In the genomic region with DNA sequence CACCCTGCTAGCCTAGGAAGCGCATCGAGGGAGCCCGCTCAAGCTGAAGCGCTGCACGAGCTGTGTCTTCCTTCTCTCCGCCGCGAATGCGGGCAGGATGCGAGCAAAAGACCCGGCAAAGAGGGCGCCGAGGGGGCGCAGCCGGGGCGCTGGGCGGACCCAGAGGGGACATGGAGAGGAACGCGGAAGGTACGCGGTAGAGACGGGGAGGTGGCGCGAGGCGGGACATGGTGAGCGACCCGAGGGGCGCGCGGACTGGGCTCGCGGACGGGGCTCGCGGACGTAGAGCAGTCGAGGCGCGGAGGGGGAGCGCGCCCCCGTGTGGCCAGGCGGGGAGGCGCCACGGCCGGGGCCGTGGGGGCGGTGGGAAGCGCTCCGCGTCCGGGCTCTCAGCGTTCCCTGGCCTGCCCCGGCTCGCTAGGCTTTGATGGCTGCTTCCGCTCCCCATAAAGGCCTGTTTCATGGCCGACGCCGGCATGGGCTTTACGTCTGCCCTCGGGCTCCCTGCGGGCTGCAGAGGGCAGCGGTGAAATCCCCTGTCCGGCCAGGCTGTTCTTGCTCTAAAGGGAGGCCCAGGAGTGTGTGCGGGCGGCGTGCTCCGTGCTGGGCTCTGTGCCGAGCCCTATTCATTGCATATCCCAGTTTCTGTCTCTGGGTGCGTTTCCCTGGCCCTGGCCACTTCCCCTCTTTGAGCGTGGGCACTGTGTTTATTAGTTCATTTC, we compare ENCODE assay signal across 8 cellular contexts. TPM values are rescaled to one million over a fixed set of nuclear protein-coding genes. Genes with fewer than 3 reads are reported as not detected.
DNase-seq lines count a peak whose midpoint lies in the region; ATAC-seq and TF ChIP-seq lines count a peak whose summit lies in the region.

No MANE protein-coding gene starts in this region.

- peak overlapping the region in 3 of 11 experiments; percentile 5 to 33 (median 25); a peak in 2 of 22 replicates for H3K9ac ChIP-seq in BLaER1 treated with 17β-estradiol and CSF1 and Interleukin-3, amounts not matched to agents 10 nM and 100 nM
- H3K9ac ChIP-seq in neural cell (ENCODE audit: low read length), result peak overlapping the region; percentile 57
- H3K9ac ChIP-seq in subcutaneous abdominal adipose tissue (ENCODE audit: low read length in 5 of 5), result peak overlapping the region in 4 of 5 donors; percentile 36 to 63 (median 53)

- TF ChIP-seq RAD21 in neural cell (conservative IDR thresholded peaks at IDR 0.05), result peak; percentile 72

- H4K20me1 ChIP-seq in BLaER1 treated with 17β-estradiol and CSF1 and Interleukin-3, amounts not matched to agents 10 nM and 100 nM, result peaks cover 0 to 16% (median 0%) of the 10 kb centered on the region in 11 experiments; a peak in 2 of 22 replicates
- no peaks in the 10 kb centered on the region for H4K20me1 ChIP-seq in PC-9 (ENCODE audit: insufficient read depth)
- H4K20me1 ChIP-seq in neural cell (ENCODE audit: insufficient read depth), result no peaks in the 10 kb centered on the region

- H3K4me2 ChIP-seq in BLaER1 treated with 17β-estradiol and CSF1 and Interleukin-3, amounts not matched to agents 10 nM and 100 nM, result peak overlapping the region in 10 of 11 experiments; percentile 17 to 76 (median 43); a peak in 15 of 22 replicates
- H3K4me2 ChIP-seq in PC-9, result peak overlapping the region; percentile 73
- H3K4me2 ChIP-seq in neural cell (ENCODE audit: low read length), result no peak overlapping the region

- intact Hi-C loops in PC-9 (cut with micrococcal nuclease; ENCODE audit: unreplicated experiment), result loop anchor here (1.0 to 2.0 kb wide), 3 partner anchors 44 to 503 kb away; no protein-coding TSS in a partner anchor

- H3F3A ChIP-seq in PC-9 (ENCODE audit: insufficient read depth, low read depth), result no peaks in the 10 kb centered on the region
- no peaks in the 10 kb centered on the region for H3F3A ChIP-seq in neural cell (ENCODE audit: insufficient read depth, low read length, poor library complexity, severe bottlenecking)

- CTCF ChIA-PET in HEK293 (lab: Yijun Ruan, JAX) (interaction anchor here (0.5 to 7.0 kb wide), 32 partner anchors 8 to 1405 kb away, joined by 3 to 103 read pairs (median 4); no protein-coding TSS in a partner anchor), PC-9 (lab: Charles Lee) (interaction anchor here (0.5 to 0.7 kb wide), 5 partner anchors 11 to 439 kb away, joined by 3 to 6 read pairs (median 3); no protein-coding TSS in a partner anchor)

- no peaks in the 10 kb centered on the region for H3K79me2 ChIP-seq in PC-9 (ENCODE audit: low read depth)
- no peaks in the 10 kb centered on the region for H3K79me2 ChIP-seq in neural cell (replicated peaks; ENCODE audit: insufficient read depth, low read length)

- peak; percentile 42; the same call in 1 of the 2 replicates for TF ChIP-seq CTCF in HEK293 (tag by site-specific recombination; IDR thresholded peaks at IDR 0.05)
- peak; percentile 92 for TF ChIP-seq CTCF in PC-9 (conservative IDR thresholded peaks at IDR 0.05)
- peak; percentile 73 to 98 (median 88) for TF ChIP-seq CTCF in gastroesophageal sphincter (IDR thresholded peaks at IDR 0.05)
- TF ChIP-seq CTCF in neural cell (IDR thresholded peaks at IDR 0.05; ENCODE audit: poor library complexity, severe bottlenecking), result peak; percentile 85

- no peak for TF ChIP-seq POLR2A in gastroesophageal sphincter (IDR thresholded peaks at IDR 0.05)

- H3K36me3 ChIP-seq in BLaER1 treated with 17β-estradiol and CSF1 and Interleukin-3, amounts not matched to agents 10 nM and 100 nM, result no peaks in the 10 kb centered on the region
- H3K36me3 ChIP-seq in HEK293 (ENCODE audit: control insufficient read depth in 2 of 2, insufficient read depth in 1 of 2, low read length in 2 of 2) (no peaks in the 10 kb centered on the region), PC-9 (ENCODE audit: low read depth) (no peaks in the 10 kb centered on the region), gastroesophageal sphincter (no peaks in the 10 kb centered on the region), neural cell (ENCODE audit: insufficient read depth, low read length) (no peaks in the 10 kb centered on the region), subcutaneous abdominal adipose tissue (ENCODE audit: control insufficient read depth in 5 of 5, insufficient read depth in 5 of 5, low read length in 5 of 5) (no peaks in the 10 kb centered on the region)

- H3K27ac ChIP-seq in BLaER1 treated with 17β-estradiol and CSF1 and Interleukin-3, amounts not matched to agents 10 nM and 100 nM, result peak overlapping the region in 1 of 11 experiments; percentile 37; a peak in 1 of 22 replicates
- no peak overlapping the region for H3K27ac ChIP-seq in HEK293 (ENCODE audit: extremely low read depth, low read depth, low read length)
- no peak overlapping the region for H3K27ac ChIP-seq in PC-9
- peak overlapping the region in 2 of 4 donors; percentile 48 to 61 for H3K27ac ChIP-seq in gastroesophageal sphincter
- no peak overlapping the region for H3K27ac ChIP-seq in neural cell (ENCODE audit: low read length)
- H3K27ac ChIP-seq in subcutaneous abdominal adipose tissue (ENCODE audit: low read depth, low read length), result no peak overlapping the region

- H3K27me3 ChIP-seq in BLaER1 treated with 17β-estradiol and CSF1 and Interleukin-3, amounts not matched to agents 10 nM and 100 nM, result peaks cover 0 to 35% (median 28%) of the 10 kb centered on the region in 11 experiments; a peak in 20 of 22 replicates
- peaks cover under 1% of the 10 kb centered on the region; the same call in 1 of the 2 replicates for H3K27me3 ChIP-seq in PC-9 (ENCODE audit: insufficient read depth, low read depth)
- peaks cover 92% of the 10 kb centered on the region for H3K27me3 ChIP-seq in gastroesophageal sphincter
- H3K27me3 ChIP-seq in neural cell (ENCODE audit: insufficient read depth, low read depth, low read length), result peaks cover 27% of the 10 kb centered on the region
- H3K27me3 ChIP-seq in subcutaneous abdominal adipose tissue (ENCODE audit: control insufficient read depth in 5 of 5, insufficient read depth in 4 of 5, low read length in 5 of 5), result peaks cover 5 to 34% (median 22%) of the 10 kb centered on the region in 5 donors

- peak in 1 of 2 experiments; percentile 68 for DNase-seq in PC-9
- peak; percentile 39 for DNase-seq in activated gamma-delta T cell treated with anti-CD3 and anti-CD28 coated beads, Interleukin-2, amount 50 U/mL, for 16 hours (ENCODE audit: low read depth)

- no peaks in the 10 kb centered on the region for H3K9me2 ChIP-seq in PC-9 (ENCODE audit: insufficient read depth)
- H3K9me2 ChIP-seq in neural cell (ENCODE audit: insufficient read depth, low read length), result no peaks in the 10 kb centered on the region

- H3K4me3 ChIP-seq in BLaER1 treated with 17β-estradiol and CSF1 and Interleukin-3, amounts not matched to agents 10 nM and 100 nM, result peak overlapping the region in 4 of 10 experiments; percentile 28 to 45 (median 42); a peak in 6 of 20 replicates
- H3K4me3 ChIP-seq in HEK293 (ENCODE audit: low read depth, low read length), result peak overlapping the region; percentile 46
- peak overlapping the region; percentile 59 for H3K4me3 ChIP-seq in PC-9
- peak overlapping the region; percentile 12 to 56 for H3K4me3 ChIP-seq in gastroesophageal sphincter
- peak overlapping the region; percentile 63 for H3K4me3 ChIP-seq in neural cell (ENCODE audit: low read length)
- peak overlapping the region in 4 of 5 donors; percentile 64 to 71 (median 67) for H3K4me3 ChIP-seq in subcutaneous abdominal adipose tissue (ENCODE audit: low read depth in 1 of 5, low read length in 5 of 5)

- H2AFZ ChIP-seq in PC-9 (peak overlapping the region; percentile 87), neural cell (ENCODE audit: low read depth, low read length) (peak overlapping the region; percentile 31)

- peaks cover 0 to 23% (median 7%) of the 10 kb centered on the region in 10 experiments; a peak in 16 of 20 replicates for H3K4me1 ChIP-seq in BLaER1 treated with 17β-estradiol and CSF1 and Interleukin-3, amounts not matched to agents 10 nM and 100 nM
- no peaks in the 10 kb centered on the region for H3K4me1 ChIP-seq in HEK293 (ENCODE audit: control insufficient read depth, insufficient read depth, low read length)
- no peaks in the 10 kb centered on the region for H3K4me1 ChIP-seq in PC-9 (replicated peaks; ENCODE audit: insufficient read depth)
- H3K4me1 ChIP-seq in gastroesophageal sphincter, result peaks cover 0 to 44% (median 14%) of the 10 kb centered on the region in 3 donors
- peaks cover 5 to 30% (median 26%) of the 10 kb centered on the region in 5 donors for H3K4me1 ChIP-seq in subcutaneous abdominal adipose tissue (ENCODE audit: control insufficient read depth in 5 of 5, insufficient read depth in 5 of 5, low read length in 5 of 5)

- peak; percentile 90 for ATAC-seq in gastroesophageal sphincter
- no peak for ATAC-seq in GM21737 (IDR thresholded peaks at IDR 0.05; ENCODE audit: unreplicated experiment)

- POLR2A ChIA-PET in HEK293 (lab: Yijun Ruan, JAX), result no interaction called here
- POLR2A ChIA-PET in PC-9 (lab: Charles Lee; ENCODE audit: unreplicated experiment), result interaction anchor here (0.5 kb wide), 1 partner anchor 394 kb away, joined by 6 read pairs; no protein-coding TSS in a partner anchor

- no TSS peak for BruUV-seq in PC-9 (replicated peaks; lab: Mats Ljungman, UMichigan)

- peaks cover 0 to 11% (median 4%) of the 10 kb centered on the region in 11 experiments; a peak in 9 of 22 replicates for H3K9me3 ChIP-seq in BLaER1 treated with 17β-estradiol and CSF1 and Interleukin-3, amounts not matched to agents 10 nM and 100 nM (replicated peaks in 1 of 11)
- H3K9me3 ChIP-seq in HEK293 (ENCODE audit: control insufficient read depth, insufficient read depth, low read depth, low read length), result no peaks in the 10 kb centered on the region
- H3K9me3 ChIP-seq in PC-9 (ENCODE audit: insufficient read depth, low read depth), result 0 out of 2 replicates have a peak, but pooled peaks cover 6% of the 10 kb centered on the region
- no peaks in the 10 kb centered on the region for H3K9me3 ChIP-seq in gastroesophageal sphincter
- no peaks in the 10 kb centered on the region for H3K9me3 ChIP-seq in neural cell (ENCODE audit: low read length)
- no peaks in the 10 kb centered on the region for H3K9me3 ChIP-seq in subcutaneous abdominal adipose tissue (ENCODE audit: control insufficient read depth in 5 of 5, low read length in 5 of 5)

- WGBS in gastroesophageal sphincter (ENCODE audit: low coverage in 1 of 2), 2 donors, result 0% methylated on average over 2 of the region's 71 CpGs; no CpG with 5 or more reads in 1 of the 2 donors

- no peak for TF ChIP-seq EP300 in gastroesophageal sphincter (IDR thresholded peaks at IDR 0.05)
- TF ChIP-seq EP300 in neural cell (conservative IDR thresholded peaks at IDR 0.05; ENCODE audit: poor library complexity, severe bottlenecking), result no peak

TF ChIP-seq in neural cell, 6 proteins besides CTCF, POLR2A, EP300 and RAD21 (continues in another document):
- no peak for TF ChIP-seq EZH2 (IDR thresholded peaks at IDR 0.05; ENCODE audit: borderline replicate concordance, insufficient read depth, low read length, poor library complexity, severe bottlenecking)
- TF ChIP-seq SMC3 (conservative IDR thresholded peaks at IDR 0.05; ENCODE audit: poor library complexity), result peak; percentile 80

RNA-seq across cellular contexts. Expression of gene TRIM29, which starts 31.2 kb away (rescaled TPM):
- total RNA-seq in PC-9 (2021) (208 and 293 TPM in 2 replicates), gastroesophageal sphincter (10 to 100 TPM in 1 of 4 donors, 1 to 10 TPM in 3; 1.2 to 34.6 (median 3.4) TPM)
- 0.56 and 0.82 TPM in 2 replicates for polyA plus RNA-seq in neural cell
- 0.49 and 0.81 TPM in 2 replicates for polyA minus RNA-seq in neural cell

RNA-seq across cellular contexts. Expression of gene OAF, which starts 41.7 kb away (rescaled TPM):
- total RNA-seq in PC-9 (2021) (45.6 and 66.1 TPM in 2 replicates), gastroesophageal sphincter (100 to 1,000 TPM in 1 of 4 donors, 10 to 100 TPM in 3; 30.0 to 100 (median 42.4) TPM)
- 0.14 and 0.97 TPM in 2 replicates for polyA plus RNA-seq in neural cell
- polyA minus RNA-seq in neural cell, result not detected in 2 replicates

Comparison
In these comparisons a context has a peak if more than half of its experiments do, and no peak if none do; other contexts are left out.
1. CTCF ChIP-seq: peak in every context shown above with its lines; median percentile 92 in PC-9; 88 in gastroesophageal sphincter; 85 in neural cell; 42 in HEK293.